16 cellular contexts compared by ENCODE assay signal in the genomic region with DNA sequence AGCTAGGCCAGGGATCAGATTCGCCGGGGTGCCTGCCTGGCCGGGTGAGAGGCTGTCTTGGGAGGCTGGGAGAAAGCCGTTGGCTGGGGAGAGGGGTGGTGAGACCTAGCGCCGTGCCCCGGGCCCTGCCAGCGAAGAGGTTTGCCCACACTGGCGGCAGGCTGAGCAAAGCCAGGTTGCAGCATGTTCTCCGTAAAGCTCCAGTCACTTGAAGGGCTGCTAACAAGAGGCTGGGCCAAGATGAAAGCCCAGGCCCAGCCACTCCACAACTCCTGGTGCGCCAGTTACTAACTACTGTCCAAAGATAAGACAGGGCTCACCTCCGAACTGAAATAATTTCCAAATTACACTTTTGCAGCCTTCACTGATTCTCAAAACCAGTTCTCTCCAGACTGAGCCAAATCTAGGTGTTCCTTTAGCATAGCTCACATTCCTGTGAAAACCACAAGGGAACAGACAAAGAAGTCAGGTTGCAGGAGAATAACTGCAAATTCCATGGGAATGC. TPM values are rescaled to one million over a fixed set of nuclear protein-coding genes. Genes with fewer than 3 reads are reported as not detected.
DNase-seq lines count a peak whose midpoint lies in the region; TF ChIP-seq lines count a peak whose summit lies in the region.
"Had no signal": no experiment of that assay in that cellular context is flagged by ENCODE, and none has a peak within 500 bp of the region (broad histone marks: within the 10 kb centered on the region; RNA-seq: fewer than 3 reads in every experiment).

No MANE protein-coding gene starts in this region.

- intact Hi-C loops in OCI-LY7 (cut with micrococcal nuclease; ENCODE audit: unreplicated experiment): no loop called here
- intact Hi-C loops in activated naive CD4-positive, alpha-beta T cell treated with anti-CD3 and anti-CD28 coated beads for 36 hours (cut with micrococcal nuclease): no loop called here

- H3K79me2 ChIP-seq in OCI-LY7 (ENCODE audit: insufficient read depth, low read depth, low read length): peaks cover 22% of the 10 kb centered on the region

- no peak overlapping the region for H3K4me2 ChIP-seq in OCI-LY7 (ENCODE audit: low read length)
- H3K4me2 ChIP-seq: BLaER1 had no signal

- H3K4me1 ChIP-seq in OCI-LY7 (ENCODE audit: insufficient read depth, low read length, poor library complexity, severe bottlenecking): peaks cover 5% of the 10 kb centered on the region

- H3K36me3 Mint-ChIP-seq in chondrocyte (ENCODE audit: low read depth): peaks cover 19% of the 10 kb centered on the region
- peaks cover 20% of the 10 kb centered on the region for H3K36me3 Mint-ChIP-seq in type B pancreatic cell
- peaks cover 18% of the 10 kb centered on the region for H3K36me3 Mint-ChIP-seq in activated naive CD4-positive, alpha-beta T cell treated with anti-CD3 and anti-CD28 coated beads for 36 hours (ENCODE audit: low read depth)

- no peak for TF ChIP-seq CTCF in OCI-LY7 (conservative IDR thresholded peaks at IDR 0.05; ENCODE audit: low read length)
- no peak for TF ChIP-seq CTCF in chondrocyte (IDR thresholded peaks at IDR 0.05)
- no peak for TF ChIP-seq CTCF in type B pancreatic cell (conservative IDR thresholded peaks at IDR 0.05)
- no peak for TF ChIP-seq CTCF in foreskin fibroblast (IDR thresholded peaks at IDR 0.05; ENCODE audit: low read depth, low read length)

- peaks cover 93% of the 10 kb centered on the region for H3K36me3 ChIP-seq in OCI-LY7 (ENCODE audit: insufficient read depth, low read length)

- H3K9me3 Mint-ChIP-seq in chondrocyte (ENCODE audit: low read depth) (no peaks in the 10 kb centered on the region), type B pancreatic cell (no peaks in the 10 kb centered on the region)
- H3K9me3 Mint-ChIP-seq in activated naive CD4-positive, alpha-beta T cell treated with anti-CD3 and anti-CD28 coated beads for 36 hours: no peaks in the 10 kb centered on the region

- peak overlapping the region; percentile 83 for H3K27ac Mint-ChIP-seq in chondrocyte (ENCODE audit: unreplicated experiment)
- H3K27ac Mint-ChIP-seq in type B pancreatic cell: peak overlapping the region; percentile 46
- no peak overlapping the region for H3K27ac Mint-ChIP-seq in activated naive CD4-positive, alpha-beta T cell treated with anti-CD3 and anti-CD28 coated beads for 36 hours

- no peaks in the 10 kb centered on the region for H3K9me3 ChIP-seq in OCI-LY7 (ENCODE audit: low read length)
- H3K9me3 ChIP-seq: BLaER1, MG63 had no signal

- H3K4me1 Mint-ChIP-seq in chondrocyte (ENCODE audit: low read depth) (peaks cover 46% of the 10 kb centered on the region), type B pancreatic cell (ENCODE audit: unreplicated experiment) (peaks cover 21% of the 10 kb centered on the region)
- H3K4me1 Mint-ChIP-seq in activated naive CD4-positive, alpha-beta T cell treated with anti-CD3 and anti-CD28 coated beads for 36 hours (ENCODE audit: low read depth): peaks cover 11% of the 10 kb centered on the region

- H4K20me1 ChIP-seq in OCI-LY7 (ENCODE audit: insufficient read depth, low read length): peaks cover 17% of the 10 kb centered on the region

- H3K4me3 Mint-ChIP-seq in chondrocyte (ENCODE audit: unreplicated experiment) (no peak overlapping the region), type B pancreatic cell (no peak overlapping the region)
- no peak overlapping the region for H3K4me3 Mint-ChIP-seq in activated naive CD4-positive, alpha-beta T cell treated with anti-CD3 and anti-CD28 coated beads for 36 hours

- TSS peak; percentile 29 for BruUV-seq in OCI-LY7 (replicated peaks; lab: Mats Ljungman, UMichigan)

- H3K27me3 Mint-ChIP-seq in chondrocyte (ENCODE audit: low read depth): no peaks in the 10 kb centered on the region
- no peaks in the 10 kb centered on the region for H3K27me3 Mint-ChIP-seq in type B pancreatic cell
- H3K27me3 Mint-ChIP-seq in activated naive CD4-positive, alpha-beta T cell treated with anti-CD3 and anti-CD28 coated beads for 36 hours (ENCODE audit: low read depth): no peaks in the 10 kb centered on the region

- CTCF ChIA-PET in OCI-LY7 (lab: Charles Lee; ENCODE audit: unreplicated experiment): no interaction called here
- CTCF ChIA-PET in activated naive CD4-positive, alpha-beta T cell treated with anti-CD3 and anti-CD28 coated beads for 36 hours (lab: Charles Lee): no interaction called here

- POLR2A ChIA-PET in OCI-LY7 (lab: Charles Lee): no interaction called here

- H3K9me2 ChIP-seq in OCI-LY7 (ENCODE audit: insufficient read depth, low read length): no peaks in the 10 kb centered on the region

- DNase-seq in OCI-LY7 (ENCODE audit: low spot score) (no peak), chondrocyte (ENCODE audit: low spot score) (no peak), kidney tubule cell (ENCODE audit: low spot score) (peak; percentile 79), type B pancreatic cell (ENCODE audit: extremely low spot score, unreplicated experiment) (no peak), foreskin fibroblast (no peak), NCI-H187 treated with DMSO at 0.1 percent for 48 hours (lab: John Stamatoyannopoulos, UW) (no peak)
- no peak for DNase-seq in activated naive CD4-positive, alpha-beta T cell treated with anti-CD3 and anti-CD28 coated beads for 36 hours
- DNase-seq: activated CD4-positive, alpha-beta T cell treated with anti-CD3 and anti-CD28 coated beads for 4 hours; MG63; NCI-H2081; occipital lobe; SHP77 treated with DMSO at 0.1 percent for 48 hours; stimulated activated CD4-positive, alpha-beta T cell treated with anti-CD3 and anti-CD28 coated beads, Interleukin-12 subunit alpha, Interleukin-12 subunit beta, amount 100 ng/mL, for 4 hours; T-helper 9 cell had no signal

- H2AFZ ChIP-seq in OCI-LY7 (ENCODE audit: low read length): no peak overlapping the region

- H3K4me3 ChIP-seq in OCI-LY7 (ENCODE audit: low read depth, low read length, poor library complexity, severe bottlenecking): no peak overlapping the region
- H3K4me3 ChIP-seq in foreskin fibroblast (ENCODE audit: low read depth in 1 of 2, low read length in 2 of 2): no peak overlapping the region
- H3K4me3 ChIP-seq: BLaER1, coronary artery, MG63 had no signal

- no peak overlapping the region for H3K27ac ChIP-seq in OCI-LY7 (ENCODE audit: low read depth, low read length, poor library complexity, severe bottlenecking)
- H3K27ac ChIP-seq: BLaER1, coronary artery had no signal

RNA-seq across cellular contexts. Expression of a gene that starts 16.3 kb away (rescaled TPM):
- total RNA-seq in OCI-LY7 (2014; rRNA removed; shearing (Covaris generic)): 43.5 and 65.4 TPM in 2 replicates
- 162 and 168 TPM in 2 replicates for total RNA-seq in OCI-LY7 (2022)
- 67.9 to 80.5 TPM (median 71.9 TPM) in 3 replicates for total RNA-seq in chondrocyte
- total RNA-seq in type B pancreatic cell (ENCODE audit: low replicate concordance): 92.1 and 124 TPM in 2 replicates
- 100 to 1,000 TPM; 135 to 140 TPM for total RNA-seq in activated naive CD4-positive, alpha-beta T cell treated with anti-CD3 and anti-CD28 coated beads for 36 hours

RNA-seq across cellular contexts. Expression of a gene that starts 45.7 kb away (rescaled TPM):
- total RNA-seq in OCI-LY7 (2014; rRNA removed; shearing (Covaris generic)): 86.0 and 89.0 TPM in 2 replicates
- total RNA-seq in OCI-LY7 (2022) (97.6 and 116 TPM in 2 replicates), chondrocyte (47.1 to 75.4 TPM (median 68.0 TPM) in 3 replicates), type B pancreatic cell (ENCODE audit: low replicate concordance) (73.7 and 80.4 TPM in 2 replicates)
- 10 to 100 TPM; 88.8 to 88.9 TPM for total RNA-seq in activated naive CD4-positive, alpha-beta T cell treated with anti-CD3 and anti-CD28 coated beads for 36 hours
